9 cellular contexts compared by ENCODE assay signal in genomic region chr6:9540534-9541126, GRCh38.
DNase-seq lines count a peak whose midpoint lies in the region; ATAC-seq and TF ChIP-seq lines count a peak whose summit lies in the region.
"Had no signal": no experiment of that assay in that cellular context is flagged by ENCODE, and none has a peak within 500 bp of the region (broad histone marks: within the 10 kb centered on the region; RNA-seq: fewer than 3 reads in every experiment).

No MANE protein-coding gene starts in this region.

- TF ChIP-seq CTCF in NB4 (IDR thresholded peaks at IDR 0.05; ENCODE audit: low read depth, low read length): peak; percentile 75

- H3K36me3 ChIP-seq in adipocyte (ENCODE audit: control insufficient read depth, insufficient read depth, low read length, severe bottlenecking): no peaks in the 10 kb centered on the region
- H3K36me3 ChIP-seq: BLaER1 had no signal

- peaks cover 2% of the 10 kb centered on the region for H3K4me1 ChIP-seq in adipocyte (ENCODE audit: control insufficient read depth, insufficient read depth, low read length)
- H3K4me1 ChIP-seq: BLaER1 had no signal

- H3K9me3 ChIP-seq in adipocyte (ENCODE audit: control insufficient read depth, low read length): no peaks in the 10 kb centered on the region
- H3K9me3 ChIP-seq: BLaER1 had no signal

- ATAC-seq in GM21576 (IDR thresholded peaks at IDR 0.05; ENCODE audit: unreplicated experiment) (peak; percentile 71), GM19452 (IDR thresholded peaks at IDR 0.05; ENCODE audit: unreplicated experiment) (no peak)

- H3K9ac ChIP-seq in adipocyte (ENCODE audit: low read length): no peak overlapping the region
- H3K9ac ChIP-seq: BLaER1 had no signal

- no peaks in the 10 kb centered on the region for H3K27me3 ChIP-seq in adipocyte (replicated peaks; ENCODE audit: control insufficient read depth, insufficient read depth, low read length)
- H3K27me3 ChIP-seq: BLaER1 had no signal

- no peak for TF ChIP-seq POLR2A in NB4 (IDR thresholded peaks at IDR 0.05; ENCODE audit: extremely low read depth, insufficient read length)

- H3K4me3 ChIP-seq in NB4 (ENCODE audit: low read depth, low read length) (no peak overlapping the region), adipocyte (ENCODE audit: low read length) (no peak overlapping the region)
- H3K4me3 ChIP-seq: BLaER1 had no signal

- peak; percentile 0 for DNase-seq in NCI-H1092 treated with DMSO at 0.1 percent for 48 hours (lab: John Stamatoyannopoulos, UW)
- no peak for DNase-seq in NCI-H1092 (lab: John Stamatoyannopoulos, UW)
- DNase-seq in NB4 (ENCODE audit: low read depth): peak; percentile 62
- peak; percentile 89 for DNase-seq in adipocyte (ENCODE audit: low read depth)
- DNase-seq in kidney glomerular epithelial cell (lab: John Stamatoyannopoulos, UW): peak; percentile 55
- DNase-seq in stimulated activated CD4-positive, alpha-beta T cell treated with anti-CD3 and anti-CD28 coated beads, Interleukin-12 subunit alpha, Interleukin-12 subunit beta, amount 100 ng/mL, for 4 hours: no peak

Comparison
In these comparisons a context has a peak if more than half of its experiments do, and no peak if none do; other contexts are left out.
1. DNase-seq: peak in NCI-H1092 treated with DMSO at 0.1 percent for 48 hours (single experiment), NB4 (single experiment), adipocyte (single experiment) and kidney glomerular epithelial cell (single experiment); none in NCI-H1092 (single experiment) and stimulated activated CD4-positive, alpha-beta T cell treated with anti-CD3 and anti-CD28 coated beads, Interleukin-12 subunit alpha, Interleukin-12 subunit beta, amount 100 ng/mL, for 4 hours (single experiment).